In genomic region chr5:26329562-26330189, GRCh38 we compare ENCODE assay signal across 9 cellular contexts.
DNase-seq lines count a peak whose midpoint lies in the region; ATAC-seq and TF ChIP-seq lines count a peak whose summit lies in the region.
"Had no signal": no experiment of that assay in that cellular context is flagged by ENCODE, and none has a peak within 500 bp of the region (broad histone marks: within the 10 kb centered on the region; RNA-seq: fewer than 3 reads in every experiment).

No MANE protein-coding gene starts in this region.

- H3F3A ChIP-seq in GM23338 (replicated peaks; ENCODE audit: low read depth) = no peaks in the 10 kb centered on the region

- TF ChIP-seq CTCF in GM23338 (conservative IDR thresholded peaks at IDR 0.05; ENCODE audit: low read depth in 2 of 2) (peak; percentile 73 to 78), adrenal gland (IDR thresholded peaks at IDR 0.05) (peak; percentile 22 to 46 (median 34))

- H3K9me3 Mint-ChIP-seq in GM23338 = peaks cover 8% of the 10 kb centered on the region; the same call in 2 of the 3 replicates
- H3K9me3 Mint-ChIP-seq in natural killer cell treated with Interleukin-12 subunit alpha and Interleukin-12 subunit beta and Interleukin-15 and Interleukin-18, amount 100 ng/mL, for 72 hours = peaks cover 9% of the 10 kb centered on the region

- H3K4me3 Mint-ChIP-seq in GM23338 = no peak overlapping the region
- H3K4me3 Mint-ChIP-seq in natural killer cell treated with Interleukin-12 subunit alpha and Interleukin-12 subunit beta and Interleukin-15 and Interleukin-18, amount 100 ng/mL, for 72 hours = no peak overlapping the region

- H3K36me3 ChIP-seq in GM23338 (ENCODE audit: insufficient read depth) (no peaks in the 10 kb centered on the region), adrenal gland (replicated peaks in 1 of 2) (no peaks in the 10 kb centered on the region)

- intact Hi-C loops in adrenal gland (cut with DNase I) = no loop called here

- no peaks in the 10 kb centered on the region for H3K27me3 ChIP-seq in GM23338 (ENCODE audit: insufficient read depth)
- H3K27me3 ChIP-seq in adrenal gland = no peaks in the 10 kb centered on the region

- H3K27ac ChIP-seq in GM23338 (ENCODE audit: low read depth) = no peak overlapping the region
- no peak overlapping the region for H3K27ac ChIP-seq in adrenal gland

- no peak for ATAC-seq in GM23338
- ATAC-seq in GM19351 (IDR thresholded peaks at IDR 0.05; ENCODE audit: unreplicated experiment) = no peak
- ATAC-seq in natural killer cell treated with Interleukin-12 subunit alpha and Interleukin-12 subunit beta and Interleukin-15 and Interleukin-18, amount 100 ng/mL, for 72 hours = no peak

- H3K9me3 ChIP-seq in adrenal gland (replicated peaks in 1 of 3) = no peaks in the 10 kb centered on the region

- 12 to 22% (median 15%) methylated on average over 4 of the region's 4 CpGs for WGBS in adrenal gland, 4 donors

- peaks cover 6% of the 10 kb centered on the region; the same call in 1 of the 2 replicates for H3K4me1 ChIP-seq in GM23338 (ENCODE audit: insufficient read depth)
- H3K4me1 ChIP-seq in adrenal gland (replicated peaks in 1 of 2) = no peaks in the 10 kb centered on the region

- no peak overlapping the region for H3K4me2 ChIP-seq in GM23338

- H4K20me1 ChIP-seq in GM23338 (replicated peaks; ENCODE audit: insufficient read depth) = no peaks in the 10 kb centered on the region

- H3K36me3 Mint-ChIP-seq in GM23338 (ENCODE audit: low read depth) = no peaks in the 10 kb centered on the region; the same call in 1 of the 3 replicates
- no peaks in the 10 kb centered on the region for H3K36me3 Mint-ChIP-seq in natural killer cell treated with Interleukin-12 subunit alpha and Interleukin-12 subunit beta and Interleukin-15 and Interleukin-18, amount 100 ng/mL, for 72 hours

- H3K9me2 ChIP-seq in GM23338 (ENCODE audit: insufficient read depth) = no peaks in the 10 kb centered on the region

- no peaks in the 10 kb centered on the region for H3K79me2 ChIP-seq in GM23338 (replicated peaks; ENCODE audit: insufficient read depth)

- H2AFZ ChIP-seq in GM23338 = no peak overlapping the region

- H3K4me1 Mint-ChIP-seq in GM23338 = peaks cover 3% of the 10 kb centered on the region; the same call in 2 of the 3 replicates
- H3K4me1 Mint-ChIP-seq in natural killer cell treated with Interleukin-12 subunit alpha and Interleukin-12 subunit beta and Interleukin-15 and Interleukin-18, amount 100 ng/mL, for 72 hours (ENCODE audit: low read depth in 2 of 2) = no peaks in the 10 kb centered on the region

- H3K27me3 Mint-ChIP-seq in GM23338 (ENCODE audit: insufficient read depth, low read depth, poor library complexity) = peaks cover 2% of the 10 kb centered on the region
- no peaks in the 10 kb centered on the region for H3K27me3 Mint-ChIP-seq in natural killer cell treated with Interleukin-12 subunit alpha and Interleukin-12 subunit beta and Interleukin-15 and Interleukin-18, amount 100 ng/mL, for 72 hours

- peak; percentile 45 for DNase-seq in GM23338 (ENCODE audit: low spot score)
- peak; percentile 38 for DNase-seq in NAMALWA (ENCODE audit: low spot score)
- no peak for DNase-seq in adrenal gland
- peak; percentile 26 for DNase-seq in midbrain (lab: John Stamatoyannopoulos, UW)
- DNase-seq in AG08395 (ENCODE audit: low spot score) = no peak
- DNase-seq in stimulated activated CD4-positive, alpha-beta T cell treated with anti-CD3 and anti-CD28 coated beads, Interleukin-15, amount 100 ng/mL, for 24 hours = no peak
- DNase-seq in natural killer cell treated with Interleukin-12 subunit alpha and Interleukin-12 subunit beta and Interleukin-15 and Interleukin-18, amount 100 ng/mL, for 72 hours (ENCODE audit: low spot score) = no peak
- DNase-seq: effector CD8-positive, alpha-beta T cell had no signal

- H3K27ac Mint-ChIP-seq in GM23338 = no peak overlapping the region
- H3K27ac Mint-ChIP-seq in natural killer cell treated with Interleukin-12 subunit alpha and Interleukin-12 subunit beta and Interleukin-15 and Interleukin-18, amount 100 ng/mL, for 72 hours = no peak overlapping the region

- no peak overlapping the region for H3K4me3 ChIP-seq in GM23338
- H3K4me3 ChIP-seq in adrenal gland = no peak overlapping the region

- no peak for TF ChIP-seq POLR2A in adrenal gland (IDR thresholded peaks at IDR 0.05)

TF ChIP-seq in GM23338, 12 proteins besides CTCF, POLR2A, EP300 and RAD21:
- no peak for TF ChIP-seq POLR2AphosphoS5 (IDR thresholded peaks at IDR 0.05; ENCODE audit: low read depth)
- no peak for TF ChIP-seq STAT1 (IDR thresholded peaks at IDR 0.05; ENCODE audit: unreplicated experiment)
- no peak for TF ChIP-seq EZH2 (IDR thresholded peaks at IDR 0.05; ENCODE audit: low read depth, unreplicated experiment)
- no peak for TF ChIP-seq NANOG (IDR thresholded peaks at IDR 0.05; ENCODE audit: borderline replicate concordance)
TF ChIP-seq in GM23338: peak in this region for 0.

Comparison
In these comparisons a context has a peak if more than half of its experiments do, and no peak if none do; other contexts are left out.
1. DNase-seq: peak in GM23338 (single experiment), NAMALWA (single experiment) and midbrain (single experiment); none in adrenal gland (0 of 7), AG08395 (single experiment), stimulated activated CD4-positive, alpha-beta T cell treated with anti-CD3 and anti-CD28 coated beads, Interleukin-15, amount 100 ng/mL, for 24 hours (single experiment) and natural killer cell treated with Interleukin-12 subunit alpha and Interleukin-12 subunit beta and Interleukin-15 and Interleukin-18, amount 100 ng/mL, for 72 hours (single experiment).